In the genomic region with DNA sequence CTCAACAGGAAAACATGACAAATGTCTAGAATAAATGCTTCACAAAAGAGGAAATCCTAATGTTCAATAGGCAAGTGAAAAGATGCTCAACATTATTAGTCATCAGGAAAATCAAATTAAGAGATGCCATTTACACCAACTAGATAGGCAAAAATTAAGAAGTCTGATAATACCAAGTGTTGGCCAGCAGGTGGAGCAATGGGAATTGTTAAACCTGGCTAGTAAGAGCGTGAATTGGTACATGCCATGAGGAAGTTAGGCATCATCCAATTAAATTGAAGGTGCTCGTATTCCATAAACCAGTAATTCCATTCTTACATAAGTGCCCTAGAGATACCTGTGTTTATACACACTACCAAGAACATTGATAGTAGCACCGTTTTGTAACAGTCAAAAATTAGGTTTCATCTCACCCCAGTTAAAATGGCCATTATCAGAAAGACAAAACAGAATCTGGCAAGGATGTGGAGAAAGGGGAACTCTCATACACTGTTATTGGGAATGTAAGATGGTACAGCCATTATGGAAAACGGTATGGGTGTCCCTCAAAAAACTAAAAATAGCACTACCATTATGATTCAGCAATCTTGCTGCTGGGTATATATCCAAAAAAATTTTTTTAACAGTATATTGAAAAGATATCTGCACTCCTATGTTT, we compare ENCODE assay signal across 9 cellular contexts. TPM values are rescaled to one million over a fixed set of nuclear protein-coding genes. Genes with fewer than 3 reads are reported as not detected.
DNase-seq lines count a peak whose midpoint lies in the region; ATAC-seq, FAIRE-seq and TF ChIP-seq lines count a peak whose summit lies in the region.
"Had no signal": no experiment of that assay in that cellular context is flagged by ENCODE, and none has a peak within 500 bp of the region (broad histone marks: within the 10 kb centered on the region; RNA-seq: fewer than 3 reads in every experiment).

No MANE protein-coding gene starts in this region.

- BruUV-seq in GM12878 (replicated peaks; lab: Mats Ljungman, UMichigan): no TSS peak

- no peaks in the 10 kb centered on the region for H3K27me3 ChIP-seq in GM12878 (replicated peaks in 1 of 2; ENCODE audit: control insufficient read depth in 2 of 2, insufficient read depth in 2 of 2, low read length in 1 of 2)

- DNase-seq in GDM1 (lab: John Stamatoyannopoulos, UW) (peak; percentile 34), H4 (ENCODE audit: low spot score) (peak; percentile 58), NB4 (ENCODE audit: low read depth) (peak; percentile 72), SHP77 treated with DMSO at 0.1 percent for 48 hours (lab: John Stamatoyannopoulos, UW) (peak; percentile 54), GM12878 (ENCODE audit: low read depth, low spot score) (no peak), iPS-NIHi7 (ENCODE audit: extremely low spot score) (peak; percentile 56), occipital lobe (lab: John Stamatoyannopoulos, UW) (no peak)
- DNase-seq in stimulated activated CD4-positive, alpha-beta T cell treated with anti-CD3 and anti-CD28 coated beads, Interleukin-1b, Interleukin-23, amount 100 ng/mL, for 48 hours: peak; percentile 12

- H3K9ac ChIP-seq in GM12878 (ENCODE audit: control insufficient read depth, insufficient read depth, low read length): no peak overlapping the region

- SMC1A ChIA-PET in GM12878 (lab: Charles Lee; ENCODE audit: uncharacterized antibody, unreplicated experiment): interaction anchor here (1.4 to 2.9 kb wide), 3 partner anchors 9 to 38 kb away, joined by 5 to 19 read pairs (median 14); a partner anchor contains a TSS

- no peaks in the 10 kb centered on the region for H4K20me1 ChIP-seq in GM12878 (ENCODE audit: control insufficient read depth, insufficient read depth)

- RAD21 ChIA-PET in GM12878 (lab: Charles Lee; ENCODE audit: unreplicated experiment): interaction anchor here (1.0 to 3.0 kb wide), 4 partner anchors 14 to 39 kb away, joined by 3 to 19 read pairs (median 4); a partner anchor contains a TSS

- H3K36me3 ChIP-seq in GM12878 (ENCODE audit: control insufficient read depth in 2 of 2, insufficient read depth in 2 of 2, low read length in 1 of 2): no peaks in the 10 kb centered on the region

- no peak overlapping the region for H3K4me2 ChIP-seq in GM12878 (ENCODE audit: control insufficient read depth, insufficient read depth)

- TF ChIP-seq POLR2A in NB4 (IDR thresholded peaks at IDR 0.05; ENCODE audit: extremely low read depth, insufficient read length) (no peak), GM12878 (IDR thresholded peaks at IDR 0.05; ENCODE audit: low read depth, low read length) (no peak)

- FAIRE-seq in GM12878 (lab: Jason Lieb, UNC): peak; percentile 76

- ATAC-seq in GM12878: peak; percentile 92

- WGBS in GM12878 (ENCODE audit: insufficient coverage, insufficient replicate concordance, low lambda C conversion rate, missing lambda C conversion rate): 0% methylated on average over 4 of the region's 4 CpGs

- H3K27ac ChIP-seq in GM12878 (ENCODE audit: control insufficient read depth, insufficient read depth): no peak overlapping the region

- no peaks in the 10 kb centered on the region for H3K9me3 ChIP-seq in GM12878 (replicated peaks; ENCODE audit: control insufficient read depth, insufficient read depth, low read length)

- peak; percentile 70 for TF ChIP-seq RAD21 in GM12878 (IDR thresholded peaks at IDR 0.05; ENCODE audit: insufficient read depth, low read depth, low read length)

- H3K4me3 ChIP-seq in NB4 (ENCODE audit: low read depth, low read length): no peak overlapping the region
- H3K4me3 ChIP-seq in GM12878: no peak overlapping the region

- CTCF ChIA-PET in GM12878 (lab: Yijun Ruan, JAX): interaction anchor here (0.9 to 3.3 kb wide), 8 partner anchors 13 to 1092 kb away, joined by 3 to 41 read pairs (median 5); a partner anchor contains a TSS

- peak overlapping the region; percentile 29; the same call in 1 of the 2 replicates for H2AFZ ChIP-seq in GM12878 (ENCODE audit: control insufficient read depth, low read depth, low read length)

- in situ Hi-C loops in GM12878 (cut with MboI): no loop called here

- intact Hi-C loops in GM12878 (cut with micrococcal nuclease; ENCODE audit: unreplicated experiment): loop anchor here (1.0 kb wide), 2 partner anchors 15 to 38 kb away; no protein-coding TSS in a partner anchor

- H3K79me2 ChIP-seq in GM12878 (ENCODE audit: control insufficient read depth, insufficient read depth, low read length): no peaks in the 10 kb centered on the region

- H3K4me1 ChIP-seq in GM12878 (ENCODE audit: control insufficient read depth, insufficient read depth, low read length): no peaks in the 10 kb centered on the region

- no peak for TF ChIP-seq EP300 in GM12878 (IDR thresholded peaks at IDR 0.05; ENCODE audit: borderline replicate concordance in 1 of 2, control insufficient read depth in 1 of 2, low read depth in 2 of 2, low read length in 2 of 2)

- peak; percentile 37 for TF ChIP-seq CTCF in NB4 (IDR thresholded peaks at IDR 0.05; ENCODE audit: low read depth, low read length)
- TF ChIP-seq CTCF in GM12878 (IDR thresholded peaks at IDR 0.05 in 2 of 3, conservative IDR thresholded peaks at IDR 0.05 in 1 of 3; ENCODE audit: control insufficient read depth in 2 of 3, extremely low read depth in 1 of 3, insufficient read depth in 1 of 3, low read depth in 3 of 3, low read length in 3 of 3): peak; percentile 57 to 66 (median 64); a peak in 5 of 6 replicates

- POLR2A ChIA-PET in GM12878 (lab: Charles Lee): no interaction called here

RNA-seq across cellular contexts. Expression of a gene that starts 14.0 kb away (rescaled TPM):
- total RNA-seq in H4 (2014; rRNA removed; shearing (Covaris generic)): 1.5 and 2.1 TPM in 2 replicates
- 2.1 and 2.6 TPM in 2 replicates for total RNA-seq in GM12878 (2013; cell fraction: nucleolus; rRNA removed)
- total RNA-seq in GM12878 (2014; rRNA removed) (2.0 and 3.5 TPM in 2 replicates), GM12878 (2014; rRNA removed; fragmentation: Illumina TruSeq; extraction: Trizol) (1.7 and 3.8 TPM in 2 replicates), GM12878 (2021) (1.7 and 2.6 TPM in 2 replicates), occipital lobe (12.0 TPM)
- 0.63 TPM for polyA plus RNA-seq in GM12878 (2011; ENCODE audit: low read depth)
- polyA plus RNA-seq in GM12878 (2011; rRNA removed) (2.6 and 3.0 TPM in 2 replicates), GM12878 (2014; fragmentation: Illumina TruSeq; extraction: Trizol) (3.0 and 4.2 TPM in 2 replicates), GM12878 (2014; fragmentation: Nextera tagmentation; extraction: Ambion mirVana) (1 to 10 TPM; 1.0 to 1.7 TPM), GM12878 (2014; rRNA removed) (3.1 and 3.6 TPM in 2 replicates), GM12878 (2016; fragmentation: Nextera tagmentation; extraction: Ambion mirVana) (1 to 10 TPM; 2.1 to 2.6 TPM)
- polyA plus RNA-seq in GM12878 (2011; cell fraction: cytosol; rRNA removed): 4.3 and 7.1 TPM in 2 replicates
- polyA plus RNA-seq in GM12878 (2011; cell fraction: nucleus; rRNA removed): 5.7 and 9.2 TPM in 2 replicates
- polyA plus RNA-seq in GM12878 (2012): 0.66 and 1.9 TPM in 2 replicates
- 1.3 TPM in 2 replicates for polyA minus RNA-seq in GM12878 (2011; rRNA and poly(A)+ RNA removed)
- not detected in 2 replicates for polyA minus RNA-seq in GM12878 (2011; cell fraction: cytosol; rRNA and poly(A)+ RNA removed)
- 2.1 and 3.5 TPM in 2 replicates for polyA minus RNA-seq in GM12878 (2011; cell fraction: nucleus; rRNA and poly(A)+ RNA removed)

RNA-seq across cellular contexts. Expression of a gene that starts 22.2 kb away (rescaled TPM):
- 2.2 and 3.5 TPM in 2 replicates for total RNA-seq in H4 (2014; rRNA removed; shearing (Covaris generic))
- total RNA-seq in GM12878 (2013; cell fraction: nucleolus; rRNA removed): 33.7 and 34.7 TPM in 2 replicates
- total RNA-seq in GM12878 (2014; rRNA removed): 5.5 and 10.6 TPM in 2 replicates
- total RNA-seq in GM12878 (2014; rRNA removed; fragmentation: Illumina TruSeq; extraction: Trizol): 8.4 and 8.7 TPM in 2 replicates
- total RNA-seq in GM12878 (2021): 3.9 and 5.6 TPM in 2 replicates
- polyA plus RNA-seq in GM12878 (2011; ENCODE audit: low read depth): 0.68 TPM
- 10.1 and 14.0 TPM in 2 replicates for polyA plus RNA-seq in GM12878 (2011; rRNA removed)
- polyA plus RNA-seq in GM12878 (2011; cell fraction: cytosol; rRNA removed): 2.9 and 3.5 TPM in 2 replicates
- 12.6 and 15.2 TPM in 2 replicates for polyA plus RNA-seq in GM12878 (2011; cell fraction: nucleus; rRNA removed)
- polyA plus RNA-seq in GM12878 (2012): 1.2 and 1.7 TPM in 2 replicates
- polyA plus RNA-seq in GM12878 (2014; fragmentation: Illumina TruSeq; extraction: Trizol): 7.1 and 13.4 TPM in 2 replicates
- polyA plus RNA-seq in GM12878 (2014; fragmentation: Nextera tagmentation; extraction: Ambion mirVana): 1 to 10 TPM; 1.1 to 2.5 TPM
- polyA plus RNA-seq in GM12878 (2014; rRNA removed): 4.8 and 5.1 TPM in 2 replicates
- 1 to 10 TPM in 1 of 2 experiments, under 1 TPM in 1; 0.69 to 1.2 TPM for polyA plus RNA-seq in GM12878 (2016; fragmentation: Nextera tagmentation; extraction: Ambion mirVana)
- 2.6 and 3.1 TPM in 2 replicates for polyA minus RNA-seq in GM12878 (2011; rRNA and poly(A)+ RNA removed)
- polyA minus RNA-seq in GM12878 (2011; cell fraction: cytosol; rRNA and poly(A)+ RNA removed): 1.2 TPM in 1 of 2 replicates, not detected in the other
- polyA minus RNA-seq in GM12878 (2011; cell fraction: nucleus; rRNA and poly(A)+ RNA removed): 5.4 and 8.5 TPM in 2 replicates
- 43.8 TPM for total RNA-seq in occipital lobe

RNA-seq across cellular contexts. Expression of a gene that starts 58.5 kb away (rescaled TPM):
- total RNA-seq in H4 (2014; rRNA removed; shearing (Covaris generic)): not detected in 2 replicates
- not detected in 2 replicates for total RNA-seq in GM12878 (2013; cell fraction: nucleolus; rRNA removed)
- not detected in 2 replicates for total RNA-seq in GM12878 (2014; rRNA removed)
- not detected in 2 replicates for total RNA-seq in GM12878 (2014; rRNA removed; fragmentation: Illumina TruSeq; extraction: Trizol)
- not detected in 2 replicates for total RNA-seq in GM12878 (2021)
- not detected for polyA plus RNA-seq in GM12878 (2011; ENCODE audit: low read depth)
- not detected in 2 replicates for polyA plus RNA-seq in GM12878 (2011; rRNA removed)
- not detected in 2 replicates for polyA plus RNA-seq in GM12878 (2011; cell fraction: cytosol; rRNA removed)
- not detected in 2 replicates for polyA plus RNA-seq in GM12878 (2011; cell fraction: nucleus; rRNA removed)
- not detected in 2 replicates for polyA plus RNA-seq in GM12878 (2012)
- polyA plus RNA-seq in GM12878 (2014; fragmentation: Illumina TruSeq; extraction: Trizol): not detected in 2 replicates
- not detected for polyA plus RNA-seq in GM12878 (2014; fragmentation: Nextera tagmentation; extraction: Ambion mirVana)
- polyA plus RNA-seq in GM12878 (2014; rRNA removed): not detected in 2 replicates
- not detected for polyA plus RNA-seq in GM12878 (2016; fragmentation: Nextera tagmentation; extraction: Ambion mirVana)
- not detected in 2 replicates for polyA minus RNA-seq in GM12878 (2011; rRNA and poly(A)+ RNA removed)
- not detected in 2 replicates for polyA minus RNA-seq in GM12878 (2011; cell fraction: cytosol; rRNA and poly(A)+ RNA removed)
- not detected in 2 replicates for polyA minus RNA-seq in GM12878 (2011; cell fraction: nucleus; rRNA and poly(A)+ RNA removed)
- not detected for total RNA-seq in occipital lobe
- polyA plus RNA-seq: esophagus had no signal

RNA-seq across cellular contexts. Expression of a gene that starts 58.5 kb away (rescaled TPM):
- 4.1 and 4.4 TPM in 2 replicates for total RNA-seq in H4 (2014; rRNA removed; shearing (Covaris generic))
- 21.5 and 32.1 TPM in 2 replicates for total RNA-seq in GM12878 (2013; cell fraction: nucleolus; rRNA removed)
- total RNA-seq in GM12878 (2014; rRNA removed): 7.5 and 8.9 TPM in 2 replicates
- total RNA-seq in GM12878 (2014; rRNA removed; fragmentation: Illumina TruSeq; extraction: Trizol): 6.7 and 7.9 TPM in 2 replicates
- 5.5 and 5.6 TPM in 2 replicates for total RNA-seq in GM12878 (2021)
- polyA plus RNA-seq in GM12878 (2011; ENCODE audit: low read depth): 2.6 TPM
- 11.4 and 13.9 TPM in 2 replicates for polyA plus RNA-seq in GM12878 (2011; rRNA removed)
- 9.5 and 11.6 TPM in 2 replicates for polyA plus RNA-seq in GM12878 (2011; cell fraction: cytosol; rRNA removed)
- 8.4 and 9.7 TPM in 2 replicates for polyA plus RNA-seq in GM12878 (2011; cell fraction: nucleus; rRNA removed)
- 4.2 and 5.5 TPM in 2 replicates for polyA plus RNA-seq in GM12878 (2012)
- 9.4 and 10.1 TPM in 2 replicates for polyA plus RNA-seq in GM12878 (2014; fragmentation: Illumina TruSeq; extraction: Trizol)
- polyA plus RNA-seq in GM12878 (2014; fragmentation: Nextera tagmentation; extraction: Ambion mirVana): 1 to 10 TPM; 4.1 to 5.0 TPM
- polyA plus RNA-seq in GM12878 (2014; rRNA removed): 8.3 and 10.2 TPM in 2 replicates
- polyA plus RNA-seq in GM12878 (2016; fragmentation: Nextera tagmentation; extraction: Ambion mirVana): 1 to 10 TPM; 6.6 to 7.3 TPM
- 6.6 and 8.4 TPM in 2 replicates for polyA minus RNA-seq in GM12878 (2011; rRNA and poly(A)+ RNA removed)
- 2.7 and 6.0 TPM in 2 replicates for polyA minus RNA-seq in GM12878 (2011; cell fraction: cytosol; rRNA and poly(A)+ RNA removed)
- 4.8 and 6.4 TPM in 2 replicates for polyA minus RNA-seq in GM12878 (2011; cell fraction: nucleus; rRNA and poly(A)+ RNA removed)
- 12.3 TPM for total RNA-seq in occipital lobe

Comparison
In these comparisons a context has a peak if more than half of its experiments do, and no peak if none do; other contexts are left out.
1. DNase-seq: peak in GDM1 (single experiment), H4 (single experiment), NB4 (single experiment), SHP77 treated with DMSO at 0.1 percent for 48 hours (single experiment), iPS-NIHi7 (single experiment) and stimulated activated CD4-positive, alpha-beta T cell treated with anti-CD3 and anti-CD28 coated beads, Interleukin-1b, Interleukin-23, amount 100 ng/mL, for 48 hours (single experiment); none in GM12878 (single experiment) and occipital lobe (single experiment).